ENCODE assay signal across 31 cellular contexts in genomic region chr9:80498165-80498564, GRCh38.
"Had no signal": no experiment of that assay in that cellular context is flagged by ENCODE, and none has a peak within 500 bp of the region (broad histone marks: within the 10 kb centered on the region; RNA-seq: fewer than 3 reads in every experiment).

No MANE protein-coding gene starts in this region.

- H3K27me3 Mint-ChIP-seq: activated B cell treated with CpG ODN at 0.5 μM for 24 hours; activated CD8-positive, alpha-beta T cell treated with anti-CD3 and anti-CD28 coated beads for 36 hours; activated naive CD8-positive, alpha-beta T cell; activated T-helper 17 cell treated with anti-CD3 and anti-CD28 coated beads, Interleukin-2, amount 50 U/mL, for 72 hours; effector memory CD8-positive, alpha-beta T cell; T-helper 17 cell had no signal

- H3K9me3 Mint-ChIP-seq: activated B cell treated with CpG ODN at 0.5 μM for 24 hours had no signal

- H3K4me1 ChIP-seq: foreskin keratinocyte had no signal

- H3K36me3 Mint-ChIP-seq: activated naive CD8-positive, alpha-beta T cell had no signal

- H3K27me3 ChIP-seq: brain microvascular endothelial cell, esophagus muscularis mucosa, foreskin keratinocyte, gastrocnemius medialis, heart right ventricle had no signal

- H3K4me3 Mint-ChIP-seq: activated B cell treated with CpG ODN at 0.5 μM for 24 hours; activated CD8-positive, alpha-beta T cell treated with anti-CD3 and anti-CD28 coated beads for 36 hours; activated naive CD8-positive, alpha-beta T cell; activated T-cell treated with anti-CD3 and anti-CD28 coated beads, Interleukin-2, amount 50 U/mL, for 4 hours; activated T-helper 17 cell treated with anti-CD3 and anti-CD28 coated beads, Interleukin-2, amount 50 U/mL, for 72 hours; effector memory CD8-positive, alpha-beta T cell; T-helper 17 cell; T-helper 2 cell treated with Interferon-gamma antibody and Interleukin-4, amounts not matched to agents 5 μg/mL and 100 μg/mL, for 36 hours had no signal

- H3K4me1 Mint-ChIP-seq: activated B cell treated with CpG ODN at 0.5 μM for 24 hours; activated T-helper 17 cell treated with anti-CD3 and anti-CD28 coated beads, Interleukin-2, amount 50 U/mL, for 72 hours; T-helper 17 cell had no signal

- H3K36me3 ChIP-seq: brain microvascular endothelial cell, esophagus muscularis mucosa, gastrocnemius medialis, heart right ventricle, WERI-Rb-1 had no signal

- ATAC-seq: activated CD4-positive, CD25-positive, alpha-beta regulatory T cell treated with anti-CD3 and anti-CD28 coated beads, Interleukin-2, amount 50 U/mL, for 24 hours; activated CD8-positive, alpha-beta T cell treated with anti-CD3 and anti-CD28 coated beads for 36 hours; activated T-cell treated with anti-CD3 and anti-CD28 coated beads, Interleukin-2, amount 50 U/mL, for 4 hours; activated T-helper 17 cell treated with anti-CD3 and anti-CD28 coated beads, Interleukin-2, amount 50 U/mL, for 72 hours; effector memory CD8-positive, alpha-beta T cell; foreskin keratinocyte; gastrocnemius medialis; T-helper 17 cell had no signal

- DNase-seq: activated B cell treated with CpG ODN at 0.5 μM for 24 hours; activated CD4-positive, alpha-beta T cell treated with anti-CD3 and anti-CD28 coated beads for 48 hours; activated CD4-positive, alpha-beta T cell treated with anti-CD3 and anti-CD28 coated beads, Interleukin-2, amount 50 U/mL, for 1 hour; activated CD4-positive, alpha-beta T cell treated with anti-CD3 and anti-CD28 coated beads, Interleukin-2, amount 50 U/mL, for 48 hours; activated CD8-positive, alpha-beta memory T cell treated with anti-CD3 and anti-CD28 coated beads for 24 hours; activated CD8-positive, alpha-beta T cell treated with anti-CD3 and anti-CD28 coated beads for 36 hours; activated effector memory CD4-positive, alpha-beta T cell treated with Interleukin-2 at 50 U/mL for 16 hours; activated gamma-delta T cell treated with Interleukin-2 at 50 U/mL for 16 hours; activated naive CD4-positive, alpha-beta T cell treated with anti-CD3 and anti-CD28 coated beads, Interleukin-2, amount 50 U/mL, for 16 hours; activated naive CD4-positive, alpha-beta T cell treated with Interleukin-2 at 50 U/mL for 16 hours; activated T-cell treated with anti-CD3 and anti-CD28 coated beads, Interleukin-2, amount 50 U/mL, for 4 hours; amniotic stem cell; anterior cingulate cortex; brain microvascular endothelial cell; caudate nucleus; cortex of kidney; dermis blood vessel endothelial cell; effector CD4-positive, alpha-beta T cell; effector memory CD8-positive, alpha-beta T cell; erythroblast; foreskin keratinocyte; gastrocnemius medialis; heart right ventricle; T-helper 17 cell; T1000; WERI-Rb-1 had no signal

- H3K27ac Mint-ChIP-seq: activated B cell treated with CpG ODN at 0.5 μM for 24 hours; activated CD8-positive, alpha-beta T cell treated with anti-CD3 and anti-CD28 coated beads for 36 hours; activated naive CD8-positive, alpha-beta T cell; activated T-helper 17 cell treated with anti-CD3 and anti-CD28 coated beads, Interleukin-2, amount 50 U/mL, for 72 hours; effector memory CD8-positive, alpha-beta T cell; T-helper 17 cell; T-helper 2 cell treated with Interferon-gamma antibody and Interleukin-4, amounts not matched to agents 5 μg/mL and 100 μg/mL, for 36 hours had no signal

- H3K27ac ChIP-seq: brain microvascular endothelial cell, esophagus muscularis mucosa, foreskin keratinocyte, gastrocnemius medialis, heart right ventricle, WERI-Rb-1 had no signal

- H3K4me3 ChIP-seq: esophagus muscularis mucosa, gastrocnemius medialis, heart right ventricle had no signal
